17 cellular contexts compared by ENCODE assay signal in the genomic region with DNA sequence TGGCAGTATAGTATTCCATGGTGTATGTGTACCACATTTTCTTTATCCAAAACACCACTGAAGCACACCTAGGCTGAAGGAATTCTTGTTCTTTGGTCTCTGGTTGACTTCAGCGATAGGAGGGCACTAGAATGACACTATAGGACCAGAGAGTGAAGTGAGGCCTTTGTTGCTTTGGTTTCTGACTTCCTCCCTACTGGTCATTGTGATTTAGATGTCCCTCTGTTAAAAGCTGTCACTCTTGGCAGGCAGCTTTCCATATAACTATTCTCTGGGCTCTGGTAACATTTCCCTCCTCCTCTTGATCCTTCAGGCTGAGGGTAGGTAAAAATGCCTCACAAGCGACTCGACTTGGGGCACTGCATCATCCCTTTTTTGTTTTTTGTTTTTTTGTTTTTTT.
DNase-seq lines count a peak whose midpoint lies in the region; ATAC-seq and TF ChIP-seq lines count a peak whose summit lies in the region.
"Had no signal": no experiment of that assay in that cellular context is flagged by ENCODE, and none has a peak within 500 bp of the region (broad histone marks: within the 10 kb centered on the region; RNA-seq: fewer than 3 reads in every experiment).

No MANE protein-coding gene starts in this region.

- in situ Hi-C loops in transverse colon (cut with MboI; ENCODE audit: low pct_ligation_motif_present in 1 of 4, low pct_unique_long_range_greater_than_20kb in 1 of 4, low sequenced_read_pairs in 3 of 4), result no loop called here

- no peak for TF ChIP-seq EP300 in transverse colon (IDR thresholded peaks at IDR 0.05; ENCODE audit: low read depth)

- CTCF ChIA-PET in WTC11 (lab: Charles Lee), result interaction anchor here (1.5 to 2.9 kb wide), 3 partner anchors 9 to 18 kb away, joined by 4 to 13 read pairs (median 7); no protein-coding TSS in a partner anchor

- H3K9ac ChIP-seq in BLaER1, result no peak overlapping the region

- no peak overlapping the region for H3K27ac ChIP-seq in BLaER1
- no peak overlapping the region for H3K27ac ChIP-seq in transverse colon
- H3K27ac ChIP-seq: 22Rv1 had no signal

- WGBS in transverse colon (ENCODE audit: low coverage in 1 of 2), 2 donors, result 87% methylated on average over 3 of the region's 3 CpGs; no CpG with 5 or more reads in 1 of the 2 donors

- ATAC-seq in WTC11 (peak; percentile 64), GM18868 (IDR thresholded peaks at IDR 0.05; ENCODE audit: unreplicated experiment) (no peak)
- ATAC-seq: HCT116 had no signal

- 0 out of 2 replicates have a peak, but pooled peaks cover 3% of the 10 kb centered on the region for H3K36me3 Mint-ChIP-seq in WTC11
- H3K36me3 Mint-ChIP-seq in nephron progenitor cell (ENCODE audit: low read depth), result no peaks in the 10 kb centered on the region
- H3K36me3 Mint-ChIP-seq: CD4-positive, alpha-beta memory T cell had no signal

- H3K9me3 ChIP-seq in BLaER1 (no peaks in the 10 kb centered on the region; the same call in 1 of the 2 replicates), transverse colon (no peaks in the 10 kb centered on the region)

- H3K27me3 Mint-ChIP-seq in WTC11 (ENCODE audit: low read depth), result no peaks in the 10 kb centered on the region
- H3K27me3 Mint-ChIP-seq in nephron progenitor cell (ENCODE audit: low read depth, poor library complexity), result peaks cover 12% of the 10 kb centered on the region

- no peaks in the 10 kb centered on the region for H3K27me3 ChIP-seq in BLaER1
- H3K27me3 ChIP-seq in transverse colon, result no peaks in the 10 kb centered on the region

- no peaks in the 10 kb centered on the region for H4K20me1 ChIP-seq in BLaER1

- no peak overlapping the region for H3K4me3 Mint-ChIP-seq in WTC11
- H3K4me3 Mint-ChIP-seq in nephron progenitor cell, result no peak overlapping the region
- H3K4me3 Mint-ChIP-seq: B cell; CD4-positive, alpha-beta memory T cell; H9 had no signal

- POLR2A ChIA-PET in WTC11 (lab: Charles Lee), result no interaction called here

- TF ChIP-seq CTCF in WTC11 (IDR thresholded peaks at IDR 0.05), result no peak
- no peak for TF ChIP-seq CTCF in transverse colon (IDR thresholded peaks at IDR 0.05)
- TF ChIP-seq CTCF in nephron progenitor cell (IDR thresholded peaks at IDR 0.05), result no peak

- H3K27ac Mint-ChIP-seq in WTC11, result no peak overlapping the region; the same call in 1 of the 2 replicates
- H3K27ac Mint-ChIP-seq in nephron progenitor cell, result no peak overlapping the region
- H3K27ac Mint-ChIP-seq: B cell; CD4-positive, alpha-beta memory T cell; H9 had no signal

- peaks cover 12% of the 10 kb centered on the region for H3K4me1 ChIP-seq in BLaER1
- no peaks in the 10 kb centered on the region for H3K4me1 ChIP-seq in transverse colon

- intact Hi-C loops in transverse colon (cut with DNase I; ENCODE audit: low total_unique reads), result no loop called here

- DNase-seq in WTC11 (ENCODE audit: low spot score) (no peak), iPS-NIHi11 (ENCODE audit: low spot score) (peak; percentile 23), transverse colon (no peak), nephron progenitor cell (no peak)
- DNase-seq: C1 segment of cervical spinal cord; Calu3; CD4-positive, alpha-beta memory T cell; COR-L47; DMS53; DMS79 treated with DMSO at 0.1 percent for 48 hours; GF-D8; H9 had no signal

- H3K4me3 ChIP-seq in BLaER1 (no peak overlapping the region), transverse colon (no peak overlapping the region)

- peaks cover 6% of the 10 kb centered on the region for H3K9me3 Mint-ChIP-seq in WTC11
- H3K9me3 Mint-ChIP-seq in nephron progenitor cell, result no peaks in the 10 kb centered on the region
- H3K9me3 Mint-ChIP-seq: CD4-positive, alpha-beta memory T cell; H9 had no signal

- H3K4me1 Mint-ChIP-seq in WTC11 (peaks cover 17% of the 10 kb centered on the region), nephron progenitor cell (peaks cover 3% of the 10 kb centered on the region)
- H3K4me1 Mint-ChIP-seq: B cell; CD4-positive, alpha-beta memory T cell had no signal

- no peaks in the 10 kb centered on the region for H3K36me3 ChIP-seq in BLaER1
- H3K36me3 ChIP-seq in transverse colon, result no peaks in the 10 kb centered on the region

- peak overlapping the region; percentile 48; the same call in 1 of the 2 replicates for H3K4me2 ChIP-seq in BLaER1

- TF ChIP-seq POLR2A in transverse colon (IDR thresholded peaks at IDR 0.05), result no peak

TF ChIP-seq in WTC11, 78 proteins besides CTCF, POLR2A, EP300 and RAD21:
- no peak for TF ChIP-seq NFATC4 (CRISPR knock-in tag; IDR thresholded peaks at IDR 0.05)
- no peak for TF ChIP-seq MXD4 (CRISPR knock-in tag; IDR thresholded peaks at IDR 0.05; ENCODE audit: borderline replicate concordance)
- TF ChIP-seq NR1H2 (CRISPR knock-in tag; IDR thresholded peaks at IDR 0.05), result no peak
- TF ChIP-seq FOXJ3 (CRISPR knock-in tag; IDR thresholded peaks at IDR 0.05; ENCODE audit: borderline replicate concordance), result no peak
- TF ChIP-seq, protein P1, sequence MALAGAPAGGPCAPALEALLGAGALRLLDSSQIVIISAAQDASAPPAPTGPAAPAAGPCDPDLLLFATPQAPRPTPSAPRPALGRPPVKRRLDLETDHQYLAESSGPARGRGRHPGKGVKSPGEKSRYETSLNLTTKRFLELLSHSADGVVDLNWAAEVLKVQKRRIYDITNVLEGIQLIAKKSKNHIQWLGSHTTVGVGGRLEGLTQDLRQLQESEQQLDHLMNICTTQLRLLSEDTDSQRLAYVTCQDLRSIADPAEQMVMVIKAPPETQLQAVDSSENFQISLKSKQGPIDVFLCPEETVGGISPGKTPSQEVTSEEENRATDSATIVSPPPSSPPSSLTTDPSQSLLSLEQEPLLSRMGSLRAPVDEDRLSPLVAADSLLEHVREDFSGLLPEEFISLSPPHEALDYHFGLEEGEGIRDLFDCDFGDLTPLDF (CRISPR knock-in tag; IDR thresholded peaks at IDR 0.05), result no peak
